In the genomic region with DNA sequence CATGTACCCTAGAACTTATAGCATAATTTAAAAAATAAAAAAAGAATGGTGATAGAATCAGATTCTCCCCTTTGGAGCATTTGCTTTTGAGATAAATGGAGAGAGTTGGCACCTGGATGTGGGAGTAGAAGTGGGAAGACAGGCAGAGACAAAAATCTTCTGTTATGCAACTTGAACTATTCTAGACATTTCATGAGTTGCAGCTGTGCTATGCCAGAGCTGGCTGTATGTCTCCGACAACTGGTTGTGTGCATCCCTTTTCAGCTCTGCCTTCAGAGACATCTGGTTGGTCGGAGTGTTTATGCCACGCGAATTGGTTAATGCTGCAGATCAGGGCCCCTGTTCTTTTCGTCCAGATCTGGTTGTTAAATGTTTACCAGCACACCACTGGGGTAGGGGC, we compare ENCODE assay signal across 29 cellular contexts.
"Had no signal": no experiment of that assay in that cellular context is flagged by ENCODE, and none has a peak within 500 bp of the region (broad histone marks: within the 10 kb centered on the region; RNA-seq: fewer than 3 reads in every experiment).

No MANE protein-coding gene starts in this region.

- H3K9me3 Mint-ChIP-seq: neural crest cell had no signal

- H3K4me3 ChIP-seq: left lung, lower lobe of right lung, pancreas, prostate gland, skin epidermis, testis, thyroid gland, transverse colon, uterus had no signal

- H3K4me1 ChIP-seq: left lung, lower lobe of right lung, pancreas, prostate gland, testis, thyroid gland, transverse colon, uterus had no signal

- H3K27me3 ChIP-seq: left lung, pancreas, testis, thyroid gland, transverse colon, uterus had no signal

- ATAC-seq: left colon; left lung; lower lobe of right lung; naive thymus-derived CD8-positive, alpha-beta T cell; pancreas; right cardiac atrium; sciatic nerve; stimulated activated effector memory CD8-positive, alpha-beta T cell treated with anti-CD3 and anti-CD28 coated beads, Interleukin-12 subunit alpha, Interleukin-12 subunit beta, amount 100 ng/mL, for 72 hours had no signal

- H3K4me3 Mint-ChIP-seq: immature natural killer cell; naive thymus-derived CD8-positive, alpha-beta T cell; nephron; neural crest cell; stimulated activated effector memory CD8-positive, alpha-beta T cell treated with anti-CD3 and anti-CD28 coated beads, Interleukin-12 subunit alpha, Interleukin-12 subunit beta, amount 100 ng/mL, for 72 hours; stimulated activated naive CD8-positive, alpha-beta T cell treated with anti-CD3 and anti-CD28 coated beads, Interleukin-15, Interleukin-2, amounts not matched to agents 100 ng/mL and 50 ng/mL, for 24 hours had no signal

- H3K9me3 ChIP-seq: left lung, lower lobe of right lung, pancreas, prostate gland, testis, thyroid gland, transverse colon, uterus had no signal

- DNase-seq: hypothalamus; immature natural killer cell; kidney; left colon; left lung; lower lobe of right lung; mammary epithelial cell; mesenchymal stem cell; naive thymus-derived CD8-positive, alpha-beta T cell; nucleus accumbens; pancreas; retina; right cardiac atrium; stimulated activated CD4-positive, alpha-beta T cell treated with anti-CD3 and anti-CD28 coated beads, Interleukin-12 subunit alpha, Interleukin-12 subunit beta, amount 100 ng/mL, for 4 hours; stimulated activated CD4-positive, alpha-beta T cell treated with anti-CD3 and anti-CD28 coated beads, Interleukin-15, amount 100 ng/mL, for 24 hours; stimulated activated CD4-positive, alpha-beta T cell treated with anti-CD3 and anti-CD28 coated beads, Interleukin-2, amount 100 ng/mL, for 24 hours; stimulated activated CD4-positive, alpha-beta T cell treated with anti-CD3 and anti-CD28 coated beads, Interleukin-4, amount 100 ng/mL, for 24 hours; stimulated activated naive CD4-positive, alpha-beta T cell; testis; thyroid gland; transverse colon; uterus had no signal

- H3K27ac ChIP-seq: left lung, lower lobe of right lung, pancreas, prostate gland, skin epidermis, testis, thyroid gland, transverse colon, uterus had no signal

- H3K27ac Mint-ChIP-seq: immature natural killer cell; naive thymus-derived CD8-positive, alpha-beta T cell; nephron; stimulated activated effector memory CD8-positive, alpha-beta T cell treated with anti-CD3 and anti-CD28 coated beads, Interleukin-12 subunit alpha, Interleukin-12 subunit beta, amount 100 ng/mL, for 72 hours; stimulated activated naive CD8-positive, alpha-beta T cell treated with anti-CD3 and anti-CD28 coated beads, Interleukin-15, Interleukin-2, amounts not matched to agents 100 ng/mL and 50 ng/mL, for 24 hours had no signal

- H3K36me3 Mint-ChIP-seq: immature natural killer cell; naive thymus-derived CD8-positive, alpha-beta T cell; stimulated activated effector memory CD8-positive, alpha-beta T cell treated with anti-CD3 and anti-CD28 coated beads, Interleukin-12 subunit alpha, Interleukin-12 subunit beta, amount 100 ng/mL, for 72 hours had no signal

- H3K4me1 Mint-ChIP-seq: immature natural killer cell; naive thymus-derived CD8-positive, alpha-beta T cell; nephron; neural crest cell; stimulated activated effector memory CD8-positive, alpha-beta T cell treated with anti-CD3 and anti-CD28 coated beads, Interleukin-12 subunit alpha, Interleukin-12 subunit beta, amount 100 ng/mL, for 72 hours had no signal

- H3K27me3 Mint-ChIP-seq: stimulated activated naive CD8-positive, alpha-beta T cell treated with anti-CD3 and anti-CD28 coated beads, Interleukin-15, Interleukin-2, amounts not matched to agents 100 ng/mL and 50 ng/mL, for 24 hours had no signal

- H3K36me3 ChIP-seq: left lung, lower lobe of right lung, pancreas, prostate gland, thyroid gland, transverse colon, uterus had no signal
